Comparison of ENCODE assay signal across 27 cellular contexts in genomic region chr2:222174450-222174849, GRCh38.
"Had no signal": no experiment of that assay in that cellular context is flagged by ENCODE, and none has a peak within 500 bp of the region (broad histone marks: within the 10 kb centered on the region; RNA-seq: fewer than 3 reads in every experiment).

No MANE protein-coding gene starts in this region.

- DNase-seq: activated B cell treated with CpG ODN at 0.5 μM for 24 hours; activated CD4-positive, alpha-beta T cell treated with anti-CD3 and anti-CD28 coated beads for 36 hours; activated CD4-positive, alpha-beta T cell treated with anti-CD3 and anti-CD28 coated beads, Interleukin-2, amount 50 U/mL, for 4 hours; activated CD8-positive, alpha-beta memory T cell treated with anti-CD3 and anti-CD28 coated beads for 24 hours; activated CD8-positive, alpha-beta memory T cell treated with anti-CD3 and anti-CD28 coated beads, Interleukin-2, amount 50 U/mL, for 4 hours; activated naive CD4-positive, alpha-beta T cell; activated T-cell treated with anti-CD3 and anti-CD28 coated beads, Interleukin-2, amount 50 U/mL, for 24 hours; adrenal gland; brain microvascular endothelial cell; central memory CD4-positive, alpha-beta T cell; dermis blood vessel endothelial cell; effector CD8-positive, alpha-beta T cell; foreskin melanocyte; heart right ventricle; pancreas; psoas muscle; stimulated activated CD4-positive, alpha-beta T cell treated with anti-CD3 and anti-CD28 coated beads, Interleukin-12 subunit alpha, Interleukin-12 subunit beta, amount 100 ng/mL, for 4 hours; stimulated activated CD4-positive, alpha-beta T cell treated with anti-CD3 and anti-CD28 coated beads, Interleukin-4, amount 100 ng/mL, for 4 hours; stimulated activated naive CD8-positive, alpha-beta T cell treated with anti-CD3 and anti-CD28 coated beads, Interleukin-15, Interleukin-2, amounts not matched to agents 100 U/mL and 50 U/mL, for 24 hours; substantia nigra; T1000; thyroid gland; upper lobe of right lung had no signal

- H3K4me1 Mint-ChIP-seq: activated B cell treated with CpG ODN at 0.5 μM for 24 hours; activated CD4-positive, alpha-beta T cell treated with anti-CD3 and anti-CD28 coated beads for 36 hours; activated T-helper 17 cell treated with anti-CD3 and anti-CD28 coated beads, Interleukin-2, amount 50 U/mL, for 72 hours had no signal

- H3K27me3 Mint-ChIP-seq: activated B cell treated with CpG ODN at 0.5 μM for 24 hours; activated naive CD8-positive, alpha-beta T cell; activated T-cell treated with anti-CD3 and anti-CD28 coated beads, Interleukin-2, amount 50 U/mL, for 24 hours; natural killer cell treated with Interleukin-12 subunit alpha and Interleukin-12 subunit beta and Interleukin-15 and Interleukin-18, amount 100 ng/mL, for 72 hours had no signal

- ATAC-seq: activated CD4-positive, alpha-beta T cell treated with anti-CD3 and anti-CD28 coated beads for 36 hours; activated T-helper 17 cell treated with anti-CD3 and anti-CD28 coated beads, Interleukin-2, amount 50 U/mL, for 72 hours; heart right ventricle; natural killer cell treated with Interleukin-12 subunit alpha and Interleukin-12 subunit beta and Interleukin-15 and Interleukin-18, amount 100 ng/mL, for 72 hours; pancreas; psoas muscle; stimulated activated naive CD8-positive, alpha-beta T cell treated with anti-CD3 and anti-CD28 coated beads, Interleukin-15, Interleukin-2, amounts not matched to agents 100 U/mL and 50 U/mL, for 24 hours; upper lobe of right lung had no signal

- H3K36me3 Mint-ChIP-seq: activated naive CD8-positive, alpha-beta T cell; natural killer cell treated with Interleukin-12 subunit alpha and Interleukin-12 subunit beta and Interleukin-15 and Interleukin-18, amount 100 ng/mL, for 72 hours had no signal

- H3K27ac Mint-ChIP-seq: activated B cell treated with CpG ODN at 0.5 μM for 24 hours; activated CD4-positive, alpha-beta T cell treated with anti-CD3 and anti-CD28 coated beads for 36 hours; activated naive CD8-positive, alpha-beta T cell; activated T-cell treated with anti-CD3 and anti-CD28 coated beads, Interleukin-2, amount 50 U/mL, for 24 hours; activated T-helper 17 cell treated with anti-CD3 and anti-CD28 coated beads, Interleukin-2, amount 50 U/mL, for 72 hours; natural killer cell treated with Interleukin-12 subunit alpha and Interleukin-12 subunit beta and Interleukin-15 and Interleukin-18, amount 100 ng/mL, for 72 hours; T-helper 1 cell treated with Interleukin-12 subunit alpha and Interleukin-12 subunit beta and Interleukin-4 antibody, amounts not matched to agents 30 μg/mL and 1 μg/mL, for 36 hours had no signal

- H3K4me3 Mint-ChIP-seq: activated B cell treated with CpG ODN at 0.5 μM for 24 hours; activated CD4-positive, alpha-beta T cell treated with anti-CD3 and anti-CD28 coated beads for 36 hours; activated naive CD8-positive, alpha-beta T cell; activated T-cell treated with anti-CD3 and anti-CD28 coated beads, Interleukin-2, amount 50 U/mL, for 24 hours; activated T-helper 17 cell treated with anti-CD3 and anti-CD28 coated beads, Interleukin-2, amount 50 U/mL, for 72 hours; natural killer cell treated with Interleukin-12 subunit alpha and Interleukin-12 subunit beta and Interleukin-15 and Interleukin-18, amount 100 ng/mL, for 72 hours; T-helper 1 cell treated with Interleukin-12 subunit alpha and Interleukin-12 subunit beta and Interleukin-4 antibody, amounts not matched to agents 30 μg/mL and 1 μg/mL, for 36 hours had no signal

- H3K9me3 Mint-ChIP-seq: activated B cell treated with CpG ODN at 0.5 μM for 24 hours; activated T-cell treated with anti-CD3 and anti-CD28 coated beads, Interleukin-2, amount 50 U/mL, for 24 hours; T-helper 1 cell treated with Interleukin-12 subunit alpha and Interleukin-12 subunit beta and Interleukin-4 antibody, amounts not matched to agents 30 μg/mL and 1 μg/mL, for 36 hours had no signal
